In the genomic region with DNA sequence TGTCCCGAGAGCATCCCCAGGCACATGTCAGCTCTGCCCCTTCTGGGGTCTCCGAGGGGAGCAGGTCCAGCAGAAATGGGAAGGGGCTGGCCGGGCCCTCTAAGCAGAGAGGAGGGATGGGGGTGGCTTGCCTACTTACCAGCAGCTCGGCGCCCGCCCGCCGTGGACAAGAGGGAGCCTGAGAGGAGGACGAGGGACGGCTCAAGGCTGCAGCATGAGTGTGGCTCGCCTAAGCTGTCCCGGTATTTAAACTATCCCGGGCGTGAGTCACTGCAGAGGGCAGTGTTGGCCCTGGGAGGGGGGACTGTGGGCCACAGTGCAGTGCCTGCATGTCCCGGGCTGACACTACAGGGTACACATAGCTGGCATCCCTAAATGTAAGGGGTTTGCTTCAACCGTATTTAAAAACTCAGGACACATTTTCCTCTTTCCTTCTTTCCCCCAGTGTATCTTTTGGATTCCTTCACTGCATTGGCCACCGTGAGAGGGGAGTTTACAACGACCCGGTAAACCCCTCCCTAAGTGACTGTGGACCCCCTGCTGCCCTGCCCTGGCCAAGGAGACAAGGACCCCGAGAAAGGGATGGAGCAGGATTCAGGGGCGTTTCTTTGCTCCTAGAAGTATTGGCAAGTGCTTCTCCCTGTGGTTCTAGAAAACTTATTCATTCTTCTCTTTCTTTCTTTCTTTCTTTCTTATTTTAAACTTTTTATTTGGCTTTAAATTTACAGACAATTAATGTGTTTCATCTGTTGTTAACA, we compare ENCODE assay signal across 9 cellular contexts. TPM values are rescaled to one million over a fixed set of nuclear protein-coding genes. Genes with fewer than 3 reads are reported as not detected.
DNase-seq lines count a peak whose midpoint lies in the region; ATAC-seq, FAIRE-seq and TF ChIP-seq lines count a peak whose summit lies in the region.
"Had no signal": no experiment of that assay in that cellular context is flagged by ENCODE, and none has a peak within 500 bp of the region (broad histone marks: within the 10 kb centered on the region; RNA-seq: fewer than 3 reads in every experiment).

LRRC15 (minus strand) TSS at position 222 of the 758 bp plus-strand sequence. CDS start 8,700 bp downstream, outside the sequence.

- no peak for TF ChIP-seq EP300 in K562 (IDR thresholded peaks at IDR 0.05; ENCODE audit: low read length)

- in situ Hi-C loops in K562 (cut with MboI), result no loop called here

- peak; percentile 80 for ATAC-seq in K562

- TF ChIP-seq RAD21 in K562 (CRISPR knock-in tag; conservative IDR thresholded peaks at IDR 0.05 in 1 of 2, IDR thresholded peaks at IDR 0.05 in 1 of 2), result peak in 1 of 2 experiments; percentile 44; a peak in 2 of 4 replicates

- peaks cover 8% of the 10 kb centered on the region; the same call in 1 of the 2 replicates for H4K20me1 ChIP-seq in K562 (replicated peaks; ENCODE audit: control insufficient read depth, insufficient read depth, low read length)

- H3K36me3 ChIP-seq in K562 (ENCODE audit: control insufficient read depth, insufficient read depth, low read length), result no peaks in the 10 kb centered on the region
- no peaks in the 10 kb centered on the region for H3K36me3 ChIP-seq in spleen

- DNase-seq in A172 (ENCODE audit: low spot score) (peak; percentile 77), HS-27A (ENCODE audit: low read depth) (peak; percentile 29), K562 (ENCODE audit: extremely low read depth in 1 of 4, low spot score in 3 of 4) (peak in 1 of 4 experiments; percentile 20), iPS-NIHi7 (ENCODE audit: extremely low spot score) (peak; percentile 76), NCI-H1436 (lab: John Stamatoyannopoulos, UW) (no peak), midbrain (lab: John Stamatoyannopoulos, UW) (no peak), spleen (no peak)
- no peak for DNase-seq in stimulated activated CD4-positive, alpha-beta T cell treated with anti-CD3 and anti-CD28 coated beads, Interleukin-1b, Interleukin-23, amount 100 ng/mL, for 48 hours

- H3K27me3 ChIP-seq in K562 (ENCODE audit: control insufficient read depth in 2 of 2, insufficient read depth in 2 of 2, low read length in 2 of 2), result peaks cover 63 to 93% of the 10 kb centered on the region in 2 experiments
- H3K27me3 ChIP-seq in spleen (replicated peaks in 1 of 7), result peaks cover 0 to 40% (median 0%) of the 10 kb centered on the region in 7 donors

- intact Hi-C loops in K562 (cut with micrococcal nuclease) (no loop called here), spleen (cut with DNase I; ENCODE audit: low total_unique reads) (no loop called here)

- CTCF ChIA-PET in K562 (lab: Yijun Ruan, JAX; ENCODE audit: low intra/inter-chr PET ratio), result interaction anchor here (0.6 kb wide), 1 partner anchor 35 kb away, joined by 3 read pairs; no protein-coding TSS in a partner anchor

- POLR2A ChIA-PET in K562 (lab: Yijun Ruan, JAX), result interaction anchor here (0.7 to 2.6 kb wide), 2 partner anchors 10 to 648 kb away, joined by 3 to 10 read pairs; no protein-coding TSS in a partner anchor

- H3K27ac ChIP-seq in K562 (ENCODE audit: extremely low read depth, low read depth, low read length) (no peak within 1 kb of the TSS), spleen (no peak within 1 kb of the TSS)
- H3K27ac ChIP-seq: C4-2B had no signal

- under 1% methylated on average over 20 of the region's 21 CpGs for whole genome bisulfite sequencing in K562 (ENCODE audit: insufficient coverage, low coverage, missing lambda C conversion rate)
- 10 to 28% (median 19%) methylated on average over 10 to 21 of the region's 21 CpGs for WGBS in spleen, 5 donors

- TF ChIP-seq CTCF in K562 (IDR thresholded peaks at IDR 0.05 in 2 of 3, conservative IDR thresholded peaks at IDR 0.05 in 1 of 3; ENCODE audit: insufficient read depth in 2 of 3, low read depth in 1 of 3, low read length in 3 of 3), result peak in 1 of 3 experiments; percentile 11; a peak in 1 of 6 replicates
- TF ChIP-seq CTCF in spleen (IDR thresholded peaks at IDR 0.05 in 8 of 11, conservative IDR thresholded peaks at IDR 0.05 in 3 of 11), result no peak

- no peak within 1 kb of the TSS for H3K4me2 ChIP-seq in K562 (ENCODE audit: insufficient read depth, low read length)

- H3K4me1 ChIP-seq in K562 (replicated peaks in 1 of 2; ENCODE audit: control insufficient read depth in 2 of 2, insufficient read depth in 2 of 2, low read length in 2 of 2), result peaks cover 0 to 3% of the 10 kb centered on the region in 2 experiments; a peak in 2 of 5 replicates
- H3K4me1 ChIP-seq in spleen, result peaks cover 0 to 3% (median 0%) of the 10 kb centered on the region in 6 donors

- no peak within 1 kb of the TSS for H2AFZ ChIP-seq in K562 (ENCODE audit: low read depth, low read length)

- H3K9me3 ChIP-seq in K562 (replicated peaks; ENCODE audit: control insufficient read depth, insufficient read depth, low read depth, low read length), result no peaks in the 10 kb centered on the region
- no peaks in the 10 kb centered on the region for H3K9me3 ChIP-seq in spleen

- H3K79me2 ChIP-seq in K562 (ENCODE audit: control insufficient read depth, insufficient read depth, low read length), result no peaks in the 10 kb centered on the region

- no peak within 1 kb of the TSS for H3K4me3 ChIP-seq in K562
- no peak within 1 kb of the TSS for H3K4me3 ChIP-seq in spleen

- no peak for TF ChIP-seq POLR2A in K562 (conservative IDR thresholded peaks at IDR 0.05)
- no peak for TF ChIP-seq POLR2A in spleen (IDR thresholded peaks at IDR 0.05)

- H3K9me1 ChIP-seq in K562 (ENCODE audit: control insufficient read depth, insufficient read depth, low read length), result no peaks in the 10 kb centered on the region

- no peak for FAIRE-seq in K562 (lab: Jason Lieb, UNC)

- BruUV-seq in K562 (replicated peaks; lab: Mats Ljungman, UMichigan), result no TSS peak

- no peak within 1 kb of the TSS for H3K9ac ChIP-seq in K562 (ENCODE audit: insufficient read depth in 1 of 2, low read depth in 2 of 2, low read length in 2 of 2)

TF ChIP-seq in K562, 482 proteins besides CTCF, POLR2A, EP300 and RAD21:
- TF ChIP-seq HEY1 (CRISPR knock-in tag; IDR thresholded peaks at IDR 0.05; ENCODE audit: borderline replicate concordance) (no peak), NFYB (IDR thresholded peaks at IDR 0.05; ENCODE audit: extremely low read depth, insufficient read length) (no peak), CBFA2T3 (IDR thresholded peaks at IDR 0.05) (no peak), CBX3 (IDR thresholded peaks at IDR 0.05; ENCODE audit: borderline replicate concordance in 1 of 2, low read length in 2 of 2) (no peak), IRF2 (CRISPR knock-in tag; IDR thresholded peaks at IDR 0.05) (no peak), RNF2 (IDR thresholded peaks at IDR 0.05) (no peak)
TF ChIP-seq in K562: peak in this region for 0.

RNA-seq across cellular contexts. Expression of gene LRRC15, which starts in this region (rescaled TPM):
- total RNA-seq in A172 (2014; rRNA removed; shearing (Covaris generic)), result 33.3 and 47.7 TPM in 2 replicates
- total RNA-seq in K562 (2011; cell fraction: chromatin; rRNA removed; ENCODE audit: low replicate concordance), result not detected in 2 replicates
- total RNA-seq in K562 (2011; cell fraction: nucleolus; rRNA removed), result not detected in 2 replicates
- total RNA-seq in K562 (2011; cell fraction: nucleoplasm; rRNA removed), result not detected in 2 replicates
- total RNA-seq in K562 (2014; rRNA removed) (not detected in 2 replicates), K562 (2014; rRNA removed; fragmentation: Illumina TruSeq; extraction: Trizol) (not detected in 2 replicates), K562 (2015; rRNA removed; fragmentation: Illumina TruSeq; extraction: Trizol) (not detected in 2 replicates), K562 (2021) (not detected in 2 replicates), spleen (1 to 10 TPM in 1 of 7 donors, under 1 TPM in 5, not detected in 1; 0.09 to 1.1 (median 0.40) TPM)
- polyA plus RNA-seq in K562 (2011; rRNA removed) (0.01 TPM in 1 of 2 replicates, not detected in the other), K562 (2014; fragmentation: Illumina TruSeq; extraction: Trizol) (not detected in 2 replicates), K562 (2014; fragmentation: Nextera tagmentation; extraction: Ambion mirVana) (not detected), K562 (2014; rRNA removed) (not detected in 2 replicates), spleen (under 1 TPM; 0.24 to 0.54 (median 0.35) TPM)
- polyA plus RNA-seq in K562 (2011; cell fraction: cytosol; rRNA removed), result not detected in 2 replicates
- not detected in 2 replicates for polyA plus RNA-seq in K562 (2011; cell fraction: nucleus; rRNA removed)
- polyA plus RNA-seq in K562 (2012), result not detected in 2 replicates
- polyA minus RNA-seq in K562 (2011; rRNA and poly(A)+ RNA removed), result not detected in 2 replicates
- not detected in 2 replicates for polyA minus RNA-seq in K562 (2011; cell fraction: cytosol; rRNA and poly(A)+ RNA removed)
- not detected in 2 replicates for polyA minus RNA-seq in K562 (2011; cell fraction: nucleus; rRNA and poly(A)+ RNA removed)

Comparison
In these comparisons a context has a peak if more than half of its experiments do, and no peak if none do; other contexts are left out.
1. RNA of gene LRRC15 (total RNA-seq): 33.3 to 47.7 TPM in A172; 0.09 to 1.1 TPM in spleen and not detected in K562; every median in the first group is over 10 times any median in the second.
2. Peak in ATAC-seq in K562; RNA of the gene not detected or under 1 TPM.
3. DNase-seq: peak in A172 (single experiment), HS-27A (single experiment) and iPS-NIHi7 (single experiment); none in stimulated activated CD4-positive, alpha-beta T cell treated with anti-CD3 and anti-CD28 coated beads, Interleukin-1b, Interleukin-23, amount 100 ng/mL, for 48 hours (single experiment), NCI-H1436 (single experiment), midbrain (single experiment) and spleen (single experiment).